ENCODE assay signal across 1 cellular context in the genomic region with DNA sequence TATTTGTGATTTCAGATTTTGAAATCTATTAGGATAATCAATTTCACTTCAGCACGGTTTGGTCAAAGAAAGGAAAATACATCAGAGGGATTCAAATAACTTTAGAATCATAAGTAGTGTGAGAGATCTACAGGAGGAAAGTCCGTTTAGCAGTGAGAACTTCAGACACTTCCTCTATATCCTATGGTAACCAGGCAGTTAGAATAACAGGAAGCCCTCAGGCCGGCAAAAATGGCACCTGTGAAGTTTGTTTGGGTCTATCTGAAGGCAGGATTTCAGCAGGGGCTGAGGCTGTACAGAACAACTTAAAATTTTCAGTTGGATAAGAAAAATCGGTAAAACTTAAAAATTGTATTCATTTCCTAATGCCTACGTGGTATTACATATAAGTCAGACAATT.
TF ChIP-seq lines count a peak whose summit lies in the region.

No MANE protein-coding gene starts in this region.

TF ChIP-seq in IMR-90, 13 proteins besides CTCF, POLR2A, EP300 and RAD21:
- no peak for TF ChIP-seq BHLHE40 (IDR thresholded peaks at IDR 0.05; ENCODE audit: low read depth, low read length)
- TF ChIP-seq MXI1 (IDR thresholded peaks at IDR 0.05; ENCODE audit: borderline replicate concordance, low read depth, low read length) = no peak
- no peak for TF ChIP-seq MAZ (IDR thresholded peaks at IDR 0.05; ENCODE audit: borderline replicate concordance, low read depth, low read length)
- TF ChIP-seq RFX5 (IDR thresholded peaks at IDR 0.05; ENCODE audit: low read depth, low read length) = no peak
- no peak for TF ChIP-seq SMC3 (IDR thresholded peaks at IDR 0.05; ENCODE audit: low read depth, low read length)
- TF ChIP-seq, protein P1, sequence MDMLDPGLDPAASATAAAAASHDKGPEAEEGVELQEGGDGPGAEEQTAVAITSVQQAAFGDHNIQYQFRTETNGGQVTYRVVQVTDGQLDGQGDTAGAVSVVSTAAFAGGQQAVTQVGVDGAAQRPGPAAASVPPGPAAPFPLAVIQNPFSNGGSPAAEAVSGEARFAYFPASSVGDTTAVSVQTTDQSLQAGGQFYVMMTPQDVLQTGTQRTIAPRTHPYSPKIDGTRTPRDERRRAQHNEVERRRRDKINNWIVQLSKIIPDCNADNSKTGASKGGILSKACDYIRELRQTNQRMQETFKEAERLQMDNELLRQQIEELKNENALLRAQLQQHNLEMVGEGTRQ (IDR thresholded peaks at IDR 0.05; ENCODE audit: low read depth, low read length) = no peak
